Comparison of ENCODE assay signal across 1 cellular context in the genomic region with DNA sequence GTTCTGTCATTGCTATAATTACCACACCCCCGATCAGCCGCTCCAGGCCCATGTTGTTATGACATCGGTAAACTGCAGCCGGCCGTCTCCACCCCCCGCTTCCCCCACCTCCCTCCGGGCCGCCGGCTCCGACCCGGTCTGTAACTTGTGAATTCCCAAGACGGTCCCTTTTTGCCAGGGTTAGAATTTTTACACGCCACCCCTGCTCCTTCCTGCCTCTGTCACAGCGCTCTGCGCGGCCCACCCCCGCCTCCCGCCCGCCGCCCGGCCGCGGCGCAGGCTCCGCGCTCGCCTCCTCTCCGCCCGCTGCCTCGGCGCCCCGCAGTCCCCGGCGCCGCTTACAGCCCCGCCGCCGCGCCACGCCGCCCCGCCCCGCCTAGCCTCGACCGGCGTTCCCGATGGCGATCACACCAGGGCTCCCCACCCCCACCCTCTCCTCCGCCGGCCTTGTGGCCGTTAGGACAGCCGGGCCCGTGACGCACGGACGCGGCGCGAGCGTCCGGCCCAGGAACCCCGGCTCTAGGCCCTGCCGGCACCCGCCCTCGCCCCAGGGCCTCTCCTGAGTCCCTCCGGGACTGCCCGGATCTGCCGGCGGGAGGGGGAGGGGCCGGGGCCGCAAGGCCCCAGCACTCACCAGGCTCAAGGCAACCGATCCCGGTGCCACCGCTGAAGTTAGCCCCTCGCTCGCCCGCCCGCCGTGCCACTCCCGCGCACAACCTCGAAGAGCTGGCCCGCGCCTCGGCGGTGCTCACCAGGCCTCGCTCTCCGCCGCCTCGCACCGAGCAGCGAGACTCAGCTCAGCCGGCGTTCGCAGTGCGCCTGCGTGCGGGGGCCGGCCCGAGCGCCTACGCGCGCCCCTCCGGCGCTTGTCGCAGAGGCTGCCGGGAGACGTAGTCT.
TF ChIP-seq lines count a peak whose summit lies in the region.

Gene KPNA1 (minus strand): TSS at position 817 of the 897 bp plus-strand sequence. CDS start 18,374 bp downstream, outside the sequence.

TF ChIP-seq in GM12878, 131 proteins besides CTCF, POLR2A, EP300 and RAD21 (continued from another document):
- TF ChIP-seq PKNOX1 (IDR thresholded peaks at IDR 0.05) (0 out of 2 replicates have a peak, but pooled peaks have one; percentile 5), PML (IDR thresholded peaks at IDR 0.05; ENCODE audit: low read length) (peak; percentile 52; the same call in 1 of the 2 replicates), PAX5 (IDR thresholded peaks at IDR 0.05; ENCODE audit: borderline replicate concordance, low read depth, low read length) (peak; percentile 17; the same call in 1 of the 2 replicates), DPF2 (IDR thresholded peaks at IDR 0.05) (peak; percentile 96), NKRF (conservative IDR thresholded peaks at IDR 0.05) (peak; percentile 94), MTA3 (IDR thresholded peaks at IDR 0.05; ENCODE audit: borderline replicate concordance, low read length) (no peak), CBFB (IDR thresholded peaks at IDR 0.05; ENCODE audit: low read depth) (no peak), IKZF1 (conservative IDR thresholded peaks at IDR 0.05) (peak; percentile 95), CEBPB (IDR thresholded peaks at IDR 0.05; ENCODE audit: borderline replicate concordance in 1 of 2, low read depth in 2 of 2, low read length in 2 of 2) (no peak), ZSCAN29 (IDR thresholded peaks at IDR 0.05) (no peak), ZBED1 (IDR thresholded peaks at IDR 0.05; ENCODE audit: borderline replicate concordance) (no peak), RUNX3 (IDR thresholded peaks at IDR 0.05; ENCODE audit: low read length) (peak; percentile 43; the same call in 1 of the 2 replicates), STAT1 (conservative IDR thresholded peaks at IDR 0.05) (peak; percentile 59; the same call in 1 of the 2 replicates), SIX5 (IDR thresholded peaks at IDR 0.05; ENCODE audit: low read depth, low read length, severe bottlenecking) (peak; percentile 85), HDAC6 (IDR thresholded peaks at IDR 0.05; ENCODE audit: unreplicated experiment) (peak; percentile 65), E2F8 (IDR thresholded peaks at IDR 0.05; ENCODE audit: low read depth, partially characterized antibody) (no peak)
